8 cellular contexts compared by ENCODE assay signal in the genomic region with DNA sequence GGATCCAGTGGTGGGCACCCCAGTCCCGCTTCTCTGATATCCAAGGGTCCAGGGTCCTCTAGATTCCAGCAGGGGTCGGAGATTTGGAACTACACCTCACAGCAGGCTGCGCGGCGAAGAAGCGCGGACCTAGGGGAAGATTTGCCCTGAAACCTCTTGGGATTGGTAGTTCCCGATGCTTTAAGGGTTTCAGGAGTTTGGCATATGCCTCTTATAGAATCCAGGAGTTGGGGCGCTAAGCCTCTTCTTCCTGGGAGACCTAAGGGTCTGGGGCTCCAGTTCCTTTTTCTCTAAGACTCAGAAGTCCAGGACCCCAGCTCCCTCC. TPM values are rescaled to one million over a fixed set of nuclear protein-coding genes. Genes with fewer than 3 reads are reported as not detected.
DNase-seq lines count a peak whose midpoint lies in the region; ATAC-seq, FAIRE-seq and TF ChIP-seq lines count a peak whose summit lies in the region.

No MANE protein-coding gene starts in this region.

- TF ChIP-seq CTCF in keratinocyte (optimal IDR thresholded peaks at IDR 0.05 in 1 of 3, IDR thresholded peaks at IDR 0.05 in 1 of 3, conservative IDR thresholded peaks at IDR 0.05 in 1 of 3; ENCODE audit: extremely low read depth in 1 of 3, insufficient read depth in 2 of 3, low read length in 3 of 3) (no peak), testis (IDR thresholded peaks at IDR 0.05) (no peak)

- intact Hi-C loops in activated CD4-positive, alpha-beta T cell treated with anti-CD3 and anti-CD28 coated beads for 36 hours (cut with DNase I, micrococcal nuclease) = loop anchor here in 1 of 2 experiments (10.0 kb wide), 1 partner anchor 1341 kb away; the partner anchor contains the start of gene EMP3
- intact Hi-C loops in activated T-helper 1 cell treated with anti-CD3 and anti-CD28 coated beads, Interleukin-12 subunit alpha, Interleukin-12 subunit beta, Interleukin-2, Interleukin-4 antibody, amounts not matched to agents 30 ng/mL and 10 ng/mL and 1 ng/mL, durations not matched to agents 14 hours and 24 hours and 36 hours (cut with micrococcal nuclease) = no loop called here
- intact Hi-C loops in testis (cut with DNase I; ENCODE audit: low total_unique reads) = no loop called here

- H3K4me3 Mint-ChIP-seq in activated CD4-positive, alpha-beta T cell treated with anti-CD3 and anti-CD28 coated beads for 36 hours = peak overlapping the region; percentile 96
- peak overlapping the region; percentile 98 for H3K4me3 Mint-ChIP-seq in activated T-helper 1 cell treated with anti-CD3 and anti-CD28 coated beads, Interleukin-12 subunit alpha, Interleukin-12 subunit beta, Interleukin-2, Interleukin-4 antibody, amounts not matched to agents 30 ng/mL and 10 ng/mL and 1 ng/mL, durations not matched to agents 14 hours and 24 hours and 36 hours

- H3K27ac ChIP-seq in keratinocyte (ENCODE audit: control insufficient read depth, insufficient read depth, low read length) (peak overlapping the region; percentile 90), testis (peak overlapping the region; percentile 50 to 85)

- peak overlapping the region; percentile 61 to 93 (median 85) for H3K4me3 ChIP-seq in keratinocyte (ENCODE audit: control insufficient read depth in 2 of 3, extremely low read depth in 1 of 3, insufficient read depth in 2 of 3, low read depth in 1 of 3, low read length in 3 of 3)
- H3K4me3 ChIP-seq in testis = peak overlapping the region; percentile 61 to 78

- H3K27me3 Mint-ChIP-seq in activated CD4-positive, alpha-beta T cell treated with anti-CD3 and anti-CD28 coated beads for 36 hours = no peaks in the 10 kb centered on the region
- no peaks in the 10 kb centered on the region for H3K27me3 Mint-ChIP-seq in activated T-helper 1 cell treated with anti-CD3 and anti-CD28 coated beads, Interleukin-12 subunit alpha, Interleukin-12 subunit beta, Interleukin-2, Interleukin-4 antibody, amounts not matched to agents 30 ng/mL and 10 ng/mL and 1 ng/mL, durations not matched to agents 14 hours and 24 hours and 36 hours (ENCODE audit: insufficient read depth)

- TF ChIP-seq POLR2A in testis (IDR thresholded peaks at IDR 0.05) = no peak

- POLR2A ChIA-PET in activated CD4-positive, alpha-beta T cell treated with anti-CD3 and anti-CD28 coated beads for 36 hours (lab: Charles Lee) = interaction anchor here (1.0 kb wide), 2 partner anchors 10 to 171 kb away, joined by 3 to 6 read pairs; no protein-coding TSS in a partner anchor

- H3K9me3 Mint-ChIP-seq in activated CD4-positive, alpha-beta T cell treated with anti-CD3 and anti-CD28 coated beads for 36 hours (ENCODE audit: low read depth) = no peaks in the 10 kb centered on the region
- H3K9me3 Mint-ChIP-seq in activated T-helper 1 cell treated with anti-CD3 and anti-CD28 coated beads, Interleukin-12 subunit alpha, Interleukin-12 subunit beta, Interleukin-2, Interleukin-4 antibody, amounts not matched to agents 30 ng/mL and 10 ng/mL and 1 ng/mL, durations not matched to agents 14 hours and 24 hours and 36 hours = no peaks in the 10 kb centered on the region

- no peak for FAIRE-seq in keratinocyte (lab: Jason Lieb, UNC)

- DNase-seq in activated CD4-positive, alpha-beta T cell treated with anti-CD3 and anti-CD28 coated beads for 36 hours = no peak
- no peak for DNase-seq in activated CD4-positive, alpha-beta T cell treated with anti-CD3 and anti-CD28 coated beads for 4 hours
- no peak for DNase-seq in activated T-helper 1 cell treated with anti-CD3 and anti-CD28 coated beads, Interleukin-12 subunit alpha, Interleukin-12 subunit beta, Interleukin-2, Interleukin-4 antibody, amounts not matched to agents 30 ng/mL and 10 ng/mL and 1 ng/mL, durations not matched to agents 14 hours and 24 hours and 36 hours (ENCODE audit: low spot score)
- DNase-seq in keratinocyte (ENCODE audit: low read depth, low spot score) = no peak
- no peak for DNase-seq in testis
- DNase-seq in activated effector memory CD4-positive, alpha-beta T cell treated with Interleukin-2 at 50 U/mL for 16 hours = no peak
- no peak for DNase-seq in NCI-H2196 treated with DMSO at 0.1 percent for 48 hours (lab: John Stamatoyannopoulos, UW; ENCODE audit: unreplicated experiment)

- peak overlapping the region; percentile 93 for H3K9ac ChIP-seq in keratinocyte (ENCODE audit: control insufficient read depth, extremely low read depth, insufficient read depth, low read length)

- H3K27ac Mint-ChIP-seq in activated CD4-positive, alpha-beta T cell treated with anti-CD3 and anti-CD28 coated beads for 36 hours = peak overlapping the region; percentile 92
- no peak overlapping the region for H3K27ac Mint-ChIP-seq in activated T-helper 1 cell treated with anti-CD3 and anti-CD28 coated beads, Interleukin-12 subunit alpha, Interleukin-12 subunit beta, Interleukin-2, Interleukin-4 antibody, amounts not matched to agents 30 ng/mL and 10 ng/mL and 1 ng/mL, durations not matched to agents 14 hours and 24 hours and 36 hours

- H3K9me3 ChIP-seq in keratinocyte (ENCODE audit: control insufficient read depth, low read depth, low read length) = no peaks in the 10 kb centered on the region
- no peaks in the 10 kb centered on the region for H3K9me3 ChIP-seq in testis

- H2AFZ ChIP-seq in keratinocyte (ENCODE audit: control insufficient read depth, low read length) = peak overlapping the region; percentile 58

- peak overlapping the region; percentile 96 for H3K4me2 ChIP-seq in keratinocyte (ENCODE audit: control insufficient read depth, extremely low read depth, insufficient read depth, low read depth, low read length)

- no peaks in the 10 kb centered on the region for H3K9me1 ChIP-seq in keratinocyte (ENCODE audit: control insufficient read depth, extremely low read depth, insufficient read depth, low read length)

- no peak for ATAC-seq in activated CD4-positive, alpha-beta T cell treated with anti-CD3 and anti-CD28 coated beads for 36 hours
- ATAC-seq in HG03342 (IDR thresholded peaks at IDR 0.05; ENCODE audit: unreplicated experiment) = no peak

- peaks cover 29% of the 10 kb centered on the region for H3K4me1 Mint-ChIP-seq in activated CD4-positive, alpha-beta T cell treated with anti-CD3 and anti-CD28 coated beads for 36 hours
- H3K4me1 Mint-ChIP-seq in activated T-helper 1 cell treated with anti-CD3 and anti-CD28 coated beads, Interleukin-12 subunit alpha, Interleukin-12 subunit beta, Interleukin-2, Interleukin-4 antibody, amounts not matched to agents 30 ng/mL and 10 ng/mL and 1 ng/mL, durations not matched to agents 14 hours and 24 hours and 36 hours (ENCODE audit: low read depth) = peaks cover 32% of the 10 kb centered on the region

- H3K36me3 ChIP-seq in keratinocyte (ENCODE audit: control insufficient read depth in 2 of 2, extremely low read depth in 1 of 2, insufficient read depth in 2 of 2, low read length in 2 of 2) (peaks cover 8 to 22% of the 10 kb centered on the region in 2 experiments), testis (ENCODE audit: low read depth, missing control alignments) (no peaks in the 10 kb centered on the region)

- peaks cover 32% of the 10 kb centered on the region for H3K79me2 ChIP-seq in keratinocyte (ENCODE audit: control insufficient read depth, insufficient read depth, low read length)

- peaks cover 30% of the 10 kb centered on the region for H3K36me3 Mint-ChIP-seq in activated CD4-positive, alpha-beta T cell treated with anti-CD3 and anti-CD28 coated beads for 36 hours (ENCODE audit: low read depth)
- peaks cover 22% of the 10 kb centered on the region for H3K36me3 Mint-ChIP-seq in activated T-helper 1 cell treated with anti-CD3 and anti-CD28 coated beads, Interleukin-12 subunit alpha, Interleukin-12 subunit beta, Interleukin-2, Interleukin-4 antibody, amounts not matched to agents 30 ng/mL and 10 ng/mL and 1 ng/mL, durations not matched to agents 14 hours and 24 hours and 36 hours (ENCODE audit: low read depth)

- peaks cover 12% of the 10 kb centered on the region for H3K4me1 ChIP-seq in keratinocyte (ENCODE audit: control insufficient read depth, extremely low read depth, insufficient read depth, low read length)
- peaks cover 10% of the 10 kb centered on the region for H3K4me1 ChIP-seq in testis

- dilution Hi-C loops in keratinocyte (cut with MboI; ENCODE audit: extremely low pct_ligation_motif_present, low sequenced_read_pairs) = no loop called here

- CTCF ChIA-PET in activated CD4-positive, alpha-beta T cell treated with anti-CD3 and anti-CD28 coated beads for 36 hours (lab: Charles Lee) = interaction anchor here (0.8 to 2.7 kb wide), 3 partner anchors 10 to 107 kb away, joined by 3 to 18 read pairs (median 4); partner anchors contain the start of gene PRMT1

- 0 to 1% methylated on average over 9 of the region's 9 CpGs for WGBS in testis, 2 donors

- H4K20me1 ChIP-seq in keratinocyte (ENCODE audit: control insufficient read depth, extremely low read depth, insufficient read depth, low read length) = peaks cover 11% of the 10 kb centered on the region

- H3K27me3 ChIP-seq in keratinocyte (ENCODE audit: control insufficient read depth, extremely low read depth, insufficient read depth, low read length) = no peaks in the 10 kb centered on the region
- no peaks in the 10 kb centered on the region for H3K27me3 ChIP-seq in testis

RNA-seq across cellular contexts. Expression of gene BCL2L12, which starts 0.3 kb away (rescaled TPM):
- total RNA-seq in activated CD4-positive, alpha-beta T cell treated with anti-CD3 and anti-CD28 coated beads for 36 hours = 10 to 100 TPM; 79.6 to 93.8 TPM
- total RNA-seq in activated T-helper 1 cell treated with anti-CD3 and anti-CD28 coated beads, Interleukin-12 subunit alpha, Interleukin-12 subunit beta, Interleukin-2, Interleukin-4 antibody, amounts not matched to agents 30 ng/mL and 10 ng/mL and 1 ng/mL, durations not matched to agents 14 hours and 24 hours and 36 hours = 72.2 and 73.7 TPM in 2 replicates
- polyA plus RNA-seq in keratinocyte = 11.8 to 14.8 TPM (median 14.0 TPM) in 3 replicates
- polyA plus RNA-seq in keratinocyte (2011; ENCODE audit: low read depth) = 5.7 TPM
- polyA plus RNA-seq in keratinocyte (2011; cell fraction: cytosol; rRNA removed) = 8.3 and 18.8 TPM in 2 replicates
- 7.1 and 10.2 TPM in 2 replicates for polyA plus RNA-seq in keratinocyte (2011; cell fraction: nucleus; rRNA removed)
- polyA plus RNA-seq in keratinocyte (2012; ENCODE audit: low replicate concordance) = 13.1 and 32.0 TPM in 2 replicates
- polyA minus RNA-seq in keratinocyte = 4.2 to 19.2 TPM (median 6.9 TPM) in 3 replicates
- 13.2 TPM for polyA minus RNA-seq in keratinocyte (2011; cell fraction: cytosol; rRNA and poly(A)+ RNA removed)
- polyA minus RNA-seq in keratinocyte (2011; cell fraction: nucleus; rRNA and poly(A)+ RNA removed) = 3.3 and 6.4 TPM in 2 replicates
- 10 to 100 TPM; 11.3 to 19.3 TPM for total RNA-seq in testis
- 17.3 TPM for polyA plus RNA-seq in testis (ENCODE audit: insufficient read depth, low read depth, low replicate concordance)

RNA-seq across cellular contexts. Expression of gene IRF3, which starts 0.4 kb away (rescaled TPM):
- total RNA-seq in activated CD4-positive, alpha-beta T cell treated with anti-CD3 and anti-CD28 coated beads for 36 hours = 100 to 1,000 TPM; 123 to 125 TPM
- total RNA-seq in activated T-helper 1 cell treated with anti-CD3 and anti-CD28 coated beads, Interleukin-12 subunit alpha, Interleukin-12 subunit beta, Interleukin-2, Interleukin-4 antibody, amounts not matched to agents 30 ng/mL and 10 ng/mL and 1 ng/mL, durations not matched to agents 14 hours and 24 hours and 36 hours = 149 and 156 TPM in 2 replicates
- polyA plus RNA-seq in keratinocyte (50.4 to 67.5 TPM (median 57.7 TPM) in 3 replicates), testis (ENCODE audit: insufficient read depth, low read depth, low replicate concordance) (34.9 TPM)
- 24.7 TPM for polyA plus RNA-seq in keratinocyte (2011; ENCODE audit: low read depth)
- 35.2 and 52.0 TPM in 2 replicates for polyA plus RNA-seq in keratinocyte (2011; cell fraction: cytosol; rRNA removed)
- polyA plus RNA-seq in keratinocyte (2011; cell fraction: nucleus; rRNA removed) = 138 and 175 TPM in 2 replicates
- 69.0 and 102 TPM in 2 replicates for polyA plus RNA-seq in keratinocyte (2012; ENCODE audit: low replicate concordance)
- polyA minus RNA-seq in keratinocyte = 35.3 to 109 TPM (median 44.3 TPM) in 3 replicates
- 76.5 TPM for polyA minus RNA-seq in keratinocyte (2011; cell fraction: cytosol; rRNA and poly(A)+ RNA removed)
- polyA minus RNA-seq in keratinocyte (2011; cell fraction: nucleus; rRNA and poly(A)+ RNA removed) = 36.6 and 42.7 TPM in 2 replicates
- total RNA-seq in testis = 10 to 100 TPM; 50.1 to 51.6 TPM

RNA-seq across cellular contexts. Expression of gene PRMT1, which starts 11.0 kb away (rescaled TPM):
- total RNA-seq in activated CD4-positive, alpha-beta T cell treated with anti-CD3 and anti-CD28 coated beads for 36 hours = 100 to 1,000 TPM; 384 to 448 TPM
- total RNA-seq in activated T-helper 1 cell treated with anti-CD3 and anti-CD28 coated beads, Interleukin-12 subunit alpha, Interleukin-12 subunit beta, Interleukin-2, Interleukin-4 antibody, amounts not matched to agents 30 ng/mL and 10 ng/mL and 1 ng/mL, durations not matched to agents 14 hours and 24 hours and 36 hours = 450 and 462 TPM in 2 replicates
- 280 to 322 TPM (median 311 TPM) in 3 replicates for polyA plus RNA-seq in keratinocyte
- polyA plus RNA-seq in keratinocyte (2011; ENCODE audit: low read depth) = 97.7 TPM
- polyA plus RNA-seq in keratinocyte (2011; cell fraction: cytosol; rRNA removed) = 168 and 268 TPM in 2 replicates
- 208 and 239 TPM in 2 replicates for polyA plus RNA-seq in keratinocyte (2011; cell fraction: nucleus; rRNA removed)
- polyA plus RNA-seq in keratinocyte (2012; ENCODE audit: low replicate concordance) = 115 and 304 TPM in 2 replicates
- 318 to 388 TPM (median 332 TPM) in 3 replicates for polyA minus RNA-seq in keratinocyte
- polyA minus RNA-seq in keratinocyte (2011; cell fraction: cytosol; rRNA and poly(A)+ RNA removed) = 282 TPM
- 100 and 103 TPM in 2 replicates for polyA minus RNA-seq in keratinocyte (2011; cell fraction: nucleus; rRNA and poly(A)+ RNA removed)
- total RNA-seq in testis = 100 to 1,000 TPM; 192 to 272 TPM
- polyA plus RNA-seq in testis (ENCODE audit: insufficient read depth, low read depth, low replicate concordance) = 201 TPM

RNA-seq across cellular contexts. Expression of gene ADM5, which starts 23.3 kb away (rescaled TPM):
- total RNA-seq in activated CD4-positive, alpha-beta T cell treated with anti-CD3 and anti-CD28 coated beads for 36 hours = 1 to 10 TPM; 4.1 to 4.4 TPM
- total RNA-seq in activated T-helper 1 cell treated with anti-CD3 and anti-CD28 coated beads, Interleukin-12 subunit alpha, Interleukin-12 subunit beta, Interleukin-2, Interleukin-4 antibody, amounts not matched to agents 30 ng/mL and 10 ng/mL and 1 ng/mL, durations not matched to agents 14 hours and 24 hours and 36 hours = 6.0 and 6.9 TPM in 2 replicates
- polyA plus RNA-seq in keratinocyte (0.73 to 0.76 TPM (median 0.73 TPM) in 3 replicates), testis (ENCODE audit: insufficient read depth, low read depth, low replicate concordance) (2.2 TPM)
- polyA plus RNA-seq in keratinocyte (2011; ENCODE audit: low read depth) = 0.20 TPM
- polyA plus RNA-seq in keratinocyte (2011; cell fraction: cytosol; rRNA removed) = 0.21 and 0.30 TPM in 2 replicates
- polyA plus RNA-seq in keratinocyte (2011; cell fraction: nucleus; rRNA removed) = 4.2 and 7.9 TPM in 2 replicates
- 0.68 and 1.4 TPM in 2 replicates for polyA plus RNA-seq in keratinocyte (2012; ENCODE audit: low replicate concordance)
- 0.36 to 1.8 TPM (median 0.54 TPM) in 3 replicates for polyA minus RNA-seq in keratinocyte
- polyA minus RNA-seq in keratinocyte (2011; cell fraction: cytosol; rRNA and poly(A)+ RNA removed) = not detected
- 1.4 and 1.6 TPM in 2 replicates for polyA minus RNA-seq in keratinocyte (2011; cell fraction: nucleus; rRNA and poly(A)+ RNA removed)
- total RNA-seq in testis = 1 to 10 TPM; 2.9 to 5.0 TPM

RNA-seq across cellular contexts. Expression of gene SCAF1, which starts 24.1 kb away (rescaled TPM):
- 10 to 100 TPM; 43.3 to 64.0 TPM for total RNA-seq in activated CD4-positive, alpha-beta T cell treated with anti-CD3 and anti-CD28 coated beads for 36 hours
- total RNA-seq in activated T-helper 1 cell treated with anti-CD3 and anti-CD28 coated beads, Interleukin-12 subunit alpha, Interleukin-12 subunit beta, Interleukin-2, Interleukin-4 antibody, amounts not matched to agents 30 ng/mL and 10 ng/mL and 1 ng/mL, durations not matched to agents 14 hours and 24 hours and 36 hours = 75.4 and 79.7 TPM in 2 replicates
- 3.4 to 20.9 TPM (median 5.8 TPM) in 3 replicates for polyA plus RNA-seq in keratinocyte
- 8.1 TPM for polyA plus RNA-seq in keratinocyte (2011; ENCODE audit: low read depth)
- polyA plus RNA-seq in keratinocyte (2011; cell fraction: cytosol; rRNA removed) = 4.5 and 13.0 TPM in 2 replicates
- 17.6 and 26.5 TPM in 2 replicates for polyA plus RNA-seq in keratinocyte (2011; cell fraction: nucleus; rRNA removed)
- 25.0 and 48.7 TPM in 2 replicates for polyA plus RNA-seq in keratinocyte (2012; ENCODE audit: low replicate concordance)
- polyA minus RNA-seq in keratinocyte = 4.9 to 27.9 TPM (median 6.3 TPM) in 3 replicates
- 19.8 TPM for polyA minus RNA-seq in keratinocyte (2011; cell fraction: cytosol; rRNA and poly(A)+ RNA removed)
- 11.6 and 17.6 TPM in 2 replicates for polyA minus RNA-seq in keratinocyte (2011; cell fraction: nucleus; rRNA and poly(A)+ RNA removed)
- total RNA-seq in testis = 10 to 100 TPM; 70.8 to 78.1 TPM
- polyA plus RNA-seq in testis (ENCODE audit: insufficient read depth, low read depth, low replicate concordance) = 51.4 TPM
